Comparison of ENCODE assay signal across 8 cellular contexts in the genomic region with DNA sequence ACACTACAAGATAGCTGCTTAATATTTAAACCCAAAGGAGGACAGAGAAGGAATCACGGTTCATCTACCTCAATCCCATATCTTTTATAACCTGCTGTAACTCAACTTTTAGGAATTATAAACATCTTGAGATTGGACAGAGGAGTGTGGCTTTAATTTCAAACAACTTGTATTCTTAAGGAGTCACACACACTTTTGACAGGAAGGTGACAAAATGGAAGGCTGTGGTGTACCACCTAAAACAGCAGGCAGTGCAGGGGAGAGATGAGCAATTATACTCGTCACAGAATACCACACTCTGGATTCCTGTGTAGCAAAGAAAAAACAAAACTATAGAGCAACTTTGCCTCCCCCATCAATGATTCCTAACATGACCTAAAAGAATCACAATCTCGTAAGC.
DNase-seq lines count a peak whose midpoint lies in the region; ATAC-seq, FAIRE-seq and TF ChIP-seq lines count a peak whose summit lies in the region.

No MANE protein-coding gene starts in this region.

- H3K27me3 ChIP-seq in A673 (replicated peaks; ENCODE audit: insufficient read depth, low read depth, low read length, poor library complexity) (no peaks in the 10 kb centered on the region), astrocyte (ENCODE audit: insufficient read depth, low read length) (no peaks in the 10 kb centered on the region)

- H3K4me1 ChIP-seq in A673 (ENCODE audit: insufficient read depth, low read length, poor library complexity, severe bottlenecking) (peaks cover 22% of the 10 kb centered on the region), astrocyte (ENCODE audit: insufficient read depth, low read length) (peaks cover 12% of the 10 kb centered on the region)

- no peaks in the 10 kb centered on the region for H3K27me3 Mint-ChIP-seq in astrocyte (ENCODE audit: low read depth, unreplicated experiment)

- no peak overlapping the region for H3K9ac ChIP-seq in astrocyte (ENCODE audit: low read length)

- peak overlapping the region; percentile 18 for H3K4me2 ChIP-seq in astrocyte (ENCODE audit: low read length)

- intact Hi-C loops in A673 (cut with micrococcal nuclease; ENCODE audit: unreplicated experiment): loop anchor here (10.0 kb wide), 1 partner anchor 620 kb away; no protein-coding TSS in a partner anchor

- H3K4me3 ChIP-seq in A673 (ENCODE audit: low read depth, low read length, poor library complexity, severe bottlenecking) (no peak overlapping the region), astrocyte (ENCODE audit: insufficient read depth, low read depth, low read length) (no peak overlapping the region)

- no peak overlapping the region for H3K4me3 Mint-ChIP-seq in astrocyte (ENCODE audit: unreplicated experiment)

- CTCF ChIA-PET in A673 (lab: Charles Lee): no interaction called here

- H3K4me1 Mint-ChIP-seq in astrocyte (ENCODE audit: low read depth, unreplicated experiment): peaks cover 39% of the 10 kb centered on the region

- peaks cover 7% of the 10 kb centered on the region for H3K36me3 Mint-ChIP-seq in astrocyte (ENCODE audit: low read depth, unreplicated experiment)

- FAIRE-seq in astrocyte (lab: Jason Lieb, UNC): no peak

- peak; percentile 71 for ATAC-seq in GM19351 (IDR thresholded peaks at IDR 0.05; ENCODE audit: unreplicated experiment)
- ATAC-seq in HG03442 (IDR thresholded peaks at IDR 0.05; ENCODE audit: unreplicated experiment): peak; percentile 65

- POLR2A ChIA-PET in A673 (lab: Charles Lee; ENCODE audit: low non-redundant PET): no interaction called here

- H3K9me3 ChIP-seq in A673 (ENCODE audit: low read depth, low read length, poor library complexity, severe bottlenecking): peaks cover 16% of the 10 kb centered on the region
- H3K9me3 ChIP-seq in astrocyte (ENCODE audit: insufficient read depth, low read depth, low read length): no peaks in the 10 kb centered on the region

- TF ChIP-seq CTCF in A673 (conservative IDR thresholded peaks at IDR 0.05; ENCODE audit: low read depth, low read length) (no peak), astrocyte (IDR thresholded peaks at IDR 0.05; ENCODE audit: insufficient read depth, low read depth, low read length) (no peak)

- no peaks in the 10 kb centered on the region for H3K9me3 Mint-ChIP-seq in astrocyte (ENCODE audit: unreplicated experiment)

- DNase-seq in A673 (ENCODE audit: low spot score) (no peak), astrocyte (ENCODE audit: low read depth) (peak; percentile 82), COLO829 (ENCODE audit: low spot score) (no peak), nucleus accumbens (lab: John Stamatoyannopoulos, UW) (no peak), amygdala (lab: John Stamatoyannopoulos, UW) (no peak), NCI-H2029 (lab: John Stamatoyannopoulos, UW) (no peak)

- peak overlapping the region; percentile 43 for H3K27ac ChIP-seq in A673 (ENCODE audit: low read depth, low read length, poor library complexity, severe bottlenecking)
- H3K27ac ChIP-seq in astrocyte (ENCODE audit: low read depth, low read length): no peak overlapping the region

- H4K20me1 ChIP-seq in astrocyte (ENCODE audit: insufficient read depth, low read length): no peaks in the 10 kb centered on the region

- no peak overlapping the region for H2AFZ ChIP-seq in astrocyte (ENCODE audit: low read depth, low read length)

- BruUV-seq in A673 (replicated peaks; lab: Mats Ljungman, UMichigan): no TSS peak

- H3K27ac Mint-ChIP-seq in astrocyte (ENCODE audit: unreplicated experiment): peak overlapping the region; percentile 10

- H3K36me3 ChIP-seq in A673 (ENCODE audit: insufficient read depth, low read length, poor library complexity, severe bottlenecking) (peaks cover 15% of the 10 kb centered on the region), astrocyte (ENCODE audit: insufficient read depth, low read length) (no peaks in the 10 kb centered on the region)

- H3K79me2 ChIP-seq in astrocyte (ENCODE audit: insufficient read depth, low read length): peaks cover 37% of the 10 kb centered on the region
